ENCODE assay signal across 23 cellular contexts in genomic region chr16:83994703-83995102, GRCh38. TPM values are rescaled to one million over a fixed set of nuclear protein-coding genes. Genes with fewer than 3 reads are reported as not detected.
"Had no signal": no experiment of that assay in that cellular context is flagged by ENCODE, and none has a peak within 500 bp of the region (broad histone marks: within the 10 kb centered on the region; RNA-seq: fewer than 3 reads in every experiment).

No MANE protein-coding gene starts in this region.

- H3K9me3 ChIP-seq: left ventricle myocardium inferior, mucosa of descending colon, spleen, suprapubic skin had no signal

- H3K36me3 Mint-ChIP-seq: naive thymus-derived CD8-positive, alpha-beta T cell had no signal

- H3K9me3 Mint-ChIP-seq: activated T-helper 17 cell treated with anti-CD3 and anti-CD28 coated beads, Interleukin-2, amount 50 U/mL, for 72 hours; central memory CD8-positive, alpha-beta T cell; effector memory CD8-positive, alpha-beta T cell; stimulated activated naive CD8-positive, alpha-beta T cell treated with anti-CD3 and anti-CD28 coated beads, Interleukin-15, Interleukin-2, amounts not matched to agents 100 ng/mL and 50 ng/mL, for 24 hours had no signal

- ATAC-seq: activated T-helper 17 cell treated with anti-CD3 and anti-CD28 coated beads, Interleukin-2, amount 50 U/mL, for 72 hours; effector memory CD8-positive, alpha-beta T cell; naive thymus-derived CD8-positive, alpha-beta T cell had no signal

- H3K4me1 ChIP-seq: suprapubic skin had no signal

- H3K4me3 ChIP-seq: left ventricle myocardium inferior, mucosa of descending colon, suprapubic skin had no signal

- H3K4me3 Mint-ChIP-seq: activated T-helper 17 cell treated with anti-CD3 and anti-CD28 coated beads, Interleukin-2, amount 50 U/mL, for 72 hours; central memory CD8-positive, alpha-beta T cell; effector memory CD8-positive, alpha-beta T cell; memory B cell; naive thymus-derived CD8-positive, alpha-beta T cell; stimulated activated naive CD8-positive, alpha-beta T cell treated with anti-CD3 and anti-CD28 coated beads, Interleukin-15, Interleukin-2, amounts not matched to agents 100 ng/mL and 50 ng/mL, for 24 hours; T-helper 2 cell treated with Interferon-gamma antibody and Interleukin-4, amounts not matched to agents 5 μg/mL and 100 μg/mL, for 36 hours had no signal

- DNase-seq: activated CD4-positive, alpha-beta T cell treated with anti-CD3 and anti-CD28 coated beads, Interleukin-2, amount 50 U/mL, for 1 hour; activated CD4-positive, CD25-positive, alpha-beta regulatory T cell; activated naive CD4-positive, alpha-beta T cell treated with Interleukin-2 at 50 U/mL for 16 hours; effector memory CD8-positive, alpha-beta T cell; erythroblast; hippocampal formation; left ventricle myocardium inferior; mucosa of descending colon; spleen had no signal

- H3K27ac Mint-ChIP-seq: activated T-helper 17 cell treated with anti-CD3 and anti-CD28 coated beads, Interleukin-2, amount 50 U/mL, for 72 hours; effector memory CD8-positive, alpha-beta T cell; memory B cell; naive thymus-derived CD8-positive, alpha-beta T cell; stimulated activated naive CD8-positive, alpha-beta T cell treated with anti-CD3 and anti-CD28 coated beads, Interleukin-15, Interleukin-2, amounts not matched to agents 100 ng/mL and 50 ng/mL, for 24 hours; T-helper 2 cell treated with Interferon-gamma antibody and Interleukin-4, amounts not matched to agents 5 μg/mL and 100 μg/mL, for 36 hours had no signal

- H3K4me1 Mint-ChIP-seq: activated T-helper 17 cell treated with anti-CD3 and anti-CD28 coated beads, Interleukin-2, amount 50 U/mL, for 72 hours; central memory CD8-positive, alpha-beta T cell; memory B cell had no signal

- H3K36me3 ChIP-seq: left ventricle myocardium inferior, spleen, suprapubic skin had no signal

- H3K27ac ChIP-seq: left ventricle myocardium inferior, suprapubic skin had no signal

RNA-seq across cellular contexts. Expression of gene NECAB2, which starts 26.7 kb away (rescaled TPM):
- total RNA-seq: activated T-helper 17 cell treated with anti-CD3 and anti-CD28 coated beads, Interleukin-2, amount 50 U/mL, for 72 hours; dermis blood vessel endothelial cell; fibroblast of villous mesenchyme; glomerular endothelial cell; kidney epithelial cell; naive thymus-derived CD8-positive, alpha-beta T cell; suprapubic skin had no signal
- polyA plus RNA-seq: naive thymus-derived CD8-positive, alpha-beta T cell had no signal

RNA-seq across cellular contexts. Expression of gene SLC38A8, which starts 47.9 kb away (rescaled TPM):
- total RNA-seq: activated T-helper 17 cell treated with anti-CD3 and anti-CD28 coated beads, Interleukin-2, amount 50 U/mL, for 72 hours; dermis blood vessel endothelial cell; fibroblast of villous mesenchyme; glomerular endothelial cell; kidney epithelial cell; left ventricle myocardium inferior; mucosa of descending colon; naive thymus-derived CD8-positive, alpha-beta T cell; omental fat pad; pulmonary artery endothelial cell; sciatic nerve; spleen; suprapubic skin had no signal
- polyA plus RNA-seq: naive thymus-derived CD8-positive, alpha-beta T cell had no signal
